Comparison of ENCODE assay signal across 8 cellular contexts in genomic region chr4:109302366-109303140, GRCh38. TPM values are rescaled to one million over a fixed set of nuclear protein-coding genes. Genes with fewer than 3 reads are reported as not detected.
DNase-seq lines count a peak whose midpoint lies in the region; ATAC-seq and TF ChIP-seq lines count a peak whose summit lies in the region.

Gene COL25A1, minus strand, starts transcription at chr4:109302658.

- peak; percentile 93 for ATAC-seq in WTC11
- ATAC-seq in GM21447 (IDR thresholded peaks at IDR 0.05; ENCODE audit: unreplicated experiment), result no peak

- H3K9me3 Mint-ChIP-seq in WTC11 (no peaks in the 10 kb centered on the region), chondrocyte (ENCODE audit: low read depth) (no peaks in the 10 kb centered on the region)

- H3K4me1 ChIP-seq in A673 (ENCODE audit: insufficient read depth, low read length, poor library complexity, severe bottlenecking), result peaks cover 6% of the 10 kb centered on the region

- H3K27ac ChIP-seq in A673 (ENCODE audit: low read depth, low read length, poor library complexity, severe bottlenecking), result peak within 1 kb of the TSS; percentile 45

- intact Hi-C loops in A673 (cut with micrococcal nuclease; ENCODE audit: unreplicated experiment), result loop anchor here (5.0 kb wide), 1 partner anchor 420 kb away; no protein-coding TSS in a partner anchor

- CTCF ChIA-PET in A673 (lab: Charles Lee), result interaction anchor here (0.7 kb wide), 1 partner anchor 13 kb away, joined by 3 read pairs; no protein-coding TSS in a partner anchor
- CTCF ChIA-PET in WTC11 (lab: Charles Lee), result interaction anchor here (0.6 to 1.6 kb wide), 3 partner anchors 9 to 84 kb away, joined by 3 to 16 read pairs (median 6); no protein-coding TSS in a partner anchor

- H3K27me3 Mint-ChIP-seq in WTC11 (ENCODE audit: low read depth), result peaks cover 43% of the 10 kb centered on the region
- peaks cover 15% of the 10 kb centered on the region for H3K27me3 Mint-ChIP-seq in chondrocyte (ENCODE audit: low read depth)

- H3K4me3 Mint-ChIP-seq in WTC11 (peak within 1 kb of the TSS; percentile 70), chondrocyte (ENCODE audit: unreplicated experiment) (peak within 1 kb of the TSS; percentile 81)

- no peaks in the 10 kb centered on the region for H3K36me3 ChIP-seq in A673 (ENCODE audit: insufficient read depth, low read length, poor library complexity, severe bottlenecking)

- H3K4me1 Mint-ChIP-seq in WTC11 (peaks cover 16% of the 10 kb centered on the region), chondrocyte (ENCODE audit: low read depth) (peaks cover 14% of the 10 kb centered on the region)

- POLR2A ChIA-PET in A673 (lab: Charles Lee; ENCODE audit: low non-redundant PET) (interaction anchor here (0.6 to 0.7 kb wide), 2 partner anchors 17 to 401 kb away, joined by 3 to 4 read pairs; no protein-coding TSS in a partner anchor), WTC11 (lab: Charles Lee) (interaction anchor here (0.9 kb wide), 1 partner anchor 84 kb away, joined by 3 read pairs; no protein-coding TSS in a partner anchor)

- BruUV-seq in A673 (replicated peaks; lab: Mats Ljungman, UMichigan), result no TSS peak

- H3K4me3 ChIP-seq in A673 (ENCODE audit: low read depth, low read length, poor library complexity, severe bottlenecking), result peak within 1 kb of the TSS; percentile 60

- no peaks in the 10 kb centered on the region for H3K36me3 Mint-ChIP-seq in WTC11
- H3K36me3 Mint-ChIP-seq in chondrocyte (ENCODE audit: low read depth), result no peaks in the 10 kb centered on the region

- DNase-seq in A673 (ENCODE audit: low spot score) (peak; percentile 77), HK-2 (ENCODE audit: unreplicated experiment) (peak; percentile 34), WTC11 (ENCODE audit: low spot score) (peak; percentile 94), chondrocyte (ENCODE audit: low spot score) (no peak), kidney glomerular epithelial cell (lab: John Stamatoyannopoulos, UW) (peak; percentile 30), HuH-7 (ENCODE audit: low spot score) (no peak)
- peak; percentile 5 to 34 for DNase-seq in stimulated activated CD4-positive, alpha-beta T cell treated with anti-CD3 and anti-CD28 coated beads, Interleukin-1b, Interleukin-23, amount 100 ng/mL, for 4 hours (ENCODE audit: low read depth in 2 of 2)

- peaks cover 23% of the 10 kb centered on the region for H3K27me3 ChIP-seq in A673 (replicated peaks; ENCODE audit: insufficient read depth, low read depth, low read length, poor library complexity)

- no peaks in the 10 kb centered on the region for H3K9me3 ChIP-seq in A673 (ENCODE audit: low read depth, low read length, poor library complexity, severe bottlenecking)

- H3K27ac Mint-ChIP-seq in WTC11, result peak within 1 kb of the TSS; percentile 73
- H3K27ac Mint-ChIP-seq in chondrocyte (ENCODE audit: unreplicated experiment), result peak within 1 kb of the TSS; percentile 39

- no peak for TF ChIP-seq CTCF in A673 (conservative IDR thresholded peaks at IDR 0.05; ENCODE audit: low read depth, low read length)
- no peak for TF ChIP-seq CTCF in WTC11 (IDR thresholded peaks at IDR 0.05)
- TF ChIP-seq CTCF in chondrocyte (IDR thresholded peaks at IDR 0.05), result no peak

TF ChIP-seq in WTC11, 78 proteins besides CTCF, POLR2A, EP300 and RAD21 (continues in another document):
- TF ChIP-seq MAX (CRISPR knock-in tag; IDR thresholded peaks at IDR 0.05) (no peak), ELF4 (CRISPR knock-in tag; IDR thresholded peaks at IDR 0.05; ENCODE audit: low read depth) (no peak), SP1 (CRISPR knock-in tag; conservative IDR thresholded peaks at IDR 0.05) (peak; percentile 25; the same call in 1 of the 2 replicates), KAT7 (CRISPR knock-in tag; IDR thresholded peaks at IDR 0.05; ENCODE audit: borderline replicate concordance) (no peak), CBFB (CRISPR knock-in tag; IDR thresholded peaks at IDR 0.05; ENCODE audit: low read depth) (no peak), SMAD4 (CRISPR knock-in tag; IDR thresholded peaks at IDR 0.05) (no peak), GABPB1 (CRISPR knock-in tag; IDR thresholded peaks at IDR 0.05) (no peak), ETV6 (CRISPR knock-in tag; IDR thresholded peaks at IDR 0.05) (peak; percentile 14; the same call in 1 of the 2 replicates), NFATC4 (CRISPR knock-in tag; IDR thresholded peaks at IDR 0.05) (no peak), ZNF396 (CRISPR knock-in tag; IDR thresholded peaks at IDR 0.05; ENCODE audit: borderline replicate concordance) (no peak), ZSCAN18 (CRISPR knock-in tag; IDR thresholded peaks at IDR 0.05) (no peak), GRHL2 (CRISPR knock-in tag; IDR thresholded peaks at IDR 0.05; ENCODE audit: insufficient replicate concordance, severe bottlenecking) (no peak), ZNF532 (CRISPR knock-in tag; IDR thresholded peaks at IDR 0.05; ENCODE audit: borderline replicate concordance) (no peak), ATF6 (CRISPR knock-in tag; IDR thresholded peaks at IDR 0.05) (no peak), MXD4 (CRISPR knock-in tag; IDR thresholded peaks at IDR 0.05; ENCODE audit: borderline replicate concordance) (no peak), FOXK1 (CRISPR knock-in tag; IDR thresholded peaks at IDR 0.05) (no peak), USF1 (CRISPR knock-in tag; IDR thresholded peaks at IDR 0.05) (0 out of 2 replicates have a peak, but pooled peaks have one; percentile 19), TP53 (CRISPR knock-in tag; IDR thresholded peaks at IDR 0.05) (no peak), ZNF423 (CRISPR knock-in tag; IDR thresholded peaks at IDR 0.05) (peak; percentile 94)

RNA-seq across cellular contexts. Expression of gene COL25A1, which starts in this region (rescaled TPM):
- total RNA-seq in A673 (2021), result 8.8 and 10.4 TPM in 2 replicates
- total RNA-seq in WTC11 (2021), result 6.6 to 9.3 TPM (median 8.0 TPM) in 3 replicates
- total RNA-seq in chondrocyte, result 0.45 to 1.3 TPM (median 0.62 TPM) in 3 replicates

Comparison
In these comparisons a context has a peak if more than half of its experiments do, and no peak if none do; other contexts are left out.
1. DNase-seq: peak in A673 (single experiment), HK-2 (single experiment), WTC11 (single experiment), kidney glomerular epithelial cell (single experiment) and stimulated activated CD4-positive, alpha-beta T cell treated with anti-CD3 and anti-CD28 coated beads, Interleukin-1b, Interleukin-23, amount 100 ng/mL, for 4 hours (2 of 2); none in chondrocyte (single experiment) and HuH-7 (single experiment).